ENCODE assay signal across 37 cellular contexts in the genomic region with DNA sequence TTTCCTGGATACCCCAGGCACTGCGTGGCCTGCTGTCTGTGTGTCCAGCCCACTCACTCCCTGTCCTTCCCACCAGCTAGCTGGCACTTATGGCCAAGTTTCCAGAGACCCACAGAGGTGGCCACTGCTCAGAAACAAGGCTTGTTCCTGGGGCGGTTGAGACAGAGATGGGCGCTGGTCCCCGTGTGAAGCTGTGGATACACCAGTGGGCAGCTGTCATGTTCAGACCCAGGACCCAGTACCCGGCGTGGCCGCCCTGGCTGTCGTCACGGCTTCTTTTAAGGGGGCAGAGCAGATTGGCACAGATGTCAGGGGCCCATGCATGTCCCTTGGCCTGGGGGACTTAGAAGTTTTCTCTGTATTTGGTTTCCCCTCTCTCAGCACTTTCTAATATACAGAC. TPM values are rescaled to one million over a fixed set of nuclear protein-coding genes. Genes with fewer than 3 reads are reported as not detected.
A peak's percentile ranks its signal among the peaks of the same experiment; 100 is the strongest.
DNase-seq lines count a peak whose midpoint lies in the region; TF ChIP-seq lines count a peak whose summit lies in the region.
"Had no signal": no experiment of that assay in that cellular context is flagged by ENCODE, and none has a peak within 500 bp of the region (broad histone marks: within the 10 kb centered on the region; RNA-seq: fewer than 3 reads in every experiment).

No MANE protein-coding gene starts in this region.

- H3K27ac Mint-ChIP-seq in glutamatergic neuron (ENCODE audit: unreplicated experiment) (no peak overlapping the region), nephron (peak overlapping the region; percentile 79 to 92 (median 85))
- H3K27ac Mint-ChIP-seq: activated CD8-positive, alpha-beta T cell treated with anti-CD3 and anti-CD28 coated beads, Interleukin-2, amount 10 ng/mL, durations not matched to agents 7 days and 5 days; activated naive CD4-positive, alpha-beta T cell treated with anti-CD3 and anti-CD28 coated beads, Interleukin-2, amount 50 U/mL, for 72 hours; activated T-helper 17 cell treated with anti-CD3 and anti-CD28 coated beads, Interleukin-2, amount 50 U/mL, for 72 hours had no signal

- peaks cover 0 to 14% (median 10%) of the 10 kb centered on the region in 6 donors for H3K4me1 ChIP-seq in spleen
- H3K4me1 ChIP-seq: HAP-1, thyroid gland had no signal

- peak overlapping the region; percentile 81 for H3K27ac ChIP-seq in VCaP
- H3K27ac ChIP-seq in spleen = no peak overlapping the region
- H3K27ac ChIP-seq: BLaER1 treated with 17β-estradiol and CSF1 and Interleukin-3, amounts not matched to agents 10 nM and 100 nM; coronary artery; thyroid gland; WERI-Rb-1 had no signal

- H3K4me3 ChIP-seq in spleen = no peak overlapping the region
- H3K4me3 ChIP-seq in H7 (ENCODE audit: insufficient read depth, low read depth, low read length) = no peak overlapping the region
- H3K4me3 ChIP-seq: BLaER1 treated with 17β-estradiol and CSF1 and Interleukin-3, amounts not matched to agents 10 nM and 100 nM; coronary artery; HAP-1; thyroid gland had no signal

- WGBS in spleen, 5 donors = 82 to 95% (median 94%) methylated on average over 9 of the region's 9 CpGs

- peak; percentile 4 for DNase-seq in glutamatergic neuron
- peak; percentile 73 for DNase-seq in spleen
- DNase-seq in H7 = no peak
- no peak for DNase-seq in kidney glomerular epithelial cell (lab: John Stamatoyannopoulos, UW)
- no peak for DNase-seq in AML-193 (lab: John Stamatoyannopoulos, UW)
- DNase-seq: activated CD4-positive, alpha-beta T cell treated with anti-CD3 and anti-CD28 coated beads for 4 hours; activated CD8-positive, alpha-beta T cell treated with anti-CD3 and anti-CD28 coated beads, Interleukin-2, amount 10 ng/mL, durations not matched to agents 7 days and 5 days; anterior cingulate cortex; DMS79; effector memory CD8-positive, alpha-beta T cell; islet precursor cell; KBM-7; mammary epithelial cell; NCI-H1105; NCI-H187; NCI-H2171; NCI-H82; T1000; thyroid gland; WERI-Rb-1 had no signal

- H3K36me3 Mint-ChIP-seq in glutamatergic neuron (ENCODE audit: unreplicated experiment) (peaks cover 7% of the 10 kb centered on the region), nephron (ENCODE audit: low read depth) (no peaks in the 10 kb centered on the region)
- H3K36me3 Mint-ChIP-seq: activated naive CD4-positive, alpha-beta T cell treated with anti-CD3 and anti-CD28 coated beads, Interleukin-2, amount 50 U/mL, for 72 hours had no signal

- TF ChIP-seq POLR2A in spleen (IDR thresholded peaks at IDR 0.05) = no peak

- H3K4me1 Mint-ChIP-seq in glutamatergic neuron (ENCODE audit: low read depth, unreplicated experiment) (peaks cover 2% of the 10 kb centered on the region), nephron (peaks cover 30% of the 10 kb centered on the region)

- intact Hi-C loops in spleen (cut with DNase I; ENCODE audit: low total_unique reads) = no loop called here

- no peak for TF ChIP-seq CTCF in VCaP (conservative IDR thresholded peaks at IDR 0.05)
- TF ChIP-seq CTCF in glutamatergic neuron (IDR thresholded peaks at IDR 0.05; ENCODE audit: partially characterized antibody, unreplicated experiment) = no peak
- TF ChIP-seq CTCF in nephron (IDR thresholded peaks at IDR 0.05; ENCODE audit: unreplicated experiment in 3 of 3) = no peak
- no peak for TF ChIP-seq CTCF in spleen (IDR thresholded peaks at IDR 0.05 in 8 of 11, conservative IDR thresholded peaks at IDR 0.05 in 3 of 11)

- H3K9me3 Mint-ChIP-seq in glutamatergic neuron (ENCODE audit: unreplicated experiment) (peaks cover 3% of the 10 kb centered on the region), nephron (no peaks in the 10 kb centered on the region)
- H3K9me3 Mint-ChIP-seq: activated naive CD4-positive, alpha-beta T cell treated with anti-CD3 and anti-CD28 coated beads, Interleukin-2, amount 50 U/mL, for 72 hours; activated T-helper 17 cell treated with anti-CD3 and anti-CD28 coated beads, Interleukin-2, amount 50 U/mL, for 72 hours; effector memory CD8-positive, alpha-beta T cell had no signal

- H3K36me3 ChIP-seq in spleen = no peaks in the 10 kb centered on the region
- no peaks in the 10 kb centered on the region for H3K36me3 ChIP-seq in H7 (replicated peaks; ENCODE audit: control insufficient read depth, insufficient read depth, low read length)
- H3K36me3 ChIP-seq: BLaER1 treated with 17β-estradiol and CSF1 and Interleukin-3, amounts not matched to agents 10 nM and 100 nM; HAP-1; thyroid gland; WERI-Rb-1 had no signal

- H3K27me3 Mint-ChIP-seq in glutamatergic neuron (ENCODE audit: unreplicated experiment) (peaks cover 8% of the 10 kb centered on the region), nephron (ENCODE audit: low read depth) (peaks cover 41% of the 10 kb centered on the region)

- H3K9me3 ChIP-seq in spleen = peaks cover 0 to 8% (median 5%) of the 10 kb centered on the region in 8 donors
- H3K9me3 ChIP-seq: thyroid gland had no signal

- H3K27me3 ChIP-seq in spleen (replicated peaks in 1 of 7) (peaks cover 0 to 10% (median 0%) of the 10 kb centered on the region in 7 donors), H7 (ENCODE audit: control insufficient read depth, insufficient read depth, low read length) (no peaks in the 10 kb centered on the region)
- H3K27me3 ChIP-seq: thyroid gland had no signal

- no peak overlapping the region for H3K4me3 Mint-ChIP-seq in glutamatergic neuron (ENCODE audit: unreplicated experiment)
- H3K4me3 Mint-ChIP-seq in nephron = no peak overlapping the region
- H3K4me3 Mint-ChIP-seq: activated CD8-positive, alpha-beta T cell treated with anti-CD3 and anti-CD28 coated beads, Interleukin-2, amount 10 ng/mL, durations not matched to agents 7 days and 5 days; activated T-helper 17 cell treated with anti-CD3 and anti-CD28 coated beads, Interleukin-2, amount 50 U/mL, for 72 hours; effector memory CD8-positive, alpha-beta T cell had no signal

RNA-seq across cellular contexts. Expression of a gene that starts 36.3 kb away (rescaled TPM):
- total RNA-seq in glutamatergic neuron (ENCODE audit: unreplicated experiment) = not detected
- not detected for total RNA-seq in spleen
- polyA plus RNA-seq in spleen = not detected
- not detected in 2 replicates for total RNA-seq in H7 (2014; rRNA removed; shearing (Covaris generic))
- total RNA-seq: activated CD8-positive, alpha-beta T cell treated with anti-CD3 and anti-CD28 coated beads, Interleukin-2, amount 10 ng/mL, durations not matched to agents 7 days and 5 days; activated naive CD4-positive, alpha-beta T cell treated with anti-CD3 and anti-CD28 coated beads, Interleukin-2, amount 50 U/mL, for 72 hours; activated T-helper 17 cell treated with anti-CD3 and anti-CD28 coated beads, Interleukin-2, amount 50 U/mL, for 72 hours; Calu3; epithelial cell of proximal tubule; glomerular endothelial cell; mammary epithelial cell; MCF 10A; mucosa of gallbladder; NCI-H460; pulmonary artery endothelial cell; SK-MEL-5; skeletal muscle tissue; thyroid gland had no signal
- polyA plus RNA-seq: AG04450, mammary epithelial cell had no signal

Comparison
In these comparisons a context has a peak if more than half of its experiments do, and no peak if none do; other contexts are left out.
1. DNase-seq: peak in glutamatergic neuron (single experiment) and spleen (single experiment); none in H7 (single experiment), kidney glomerular epithelial cell (single experiment) and AML-193 (0 of 2).